27 cellular contexts compared by ENCODE assay signal in genomic region chr1:231045318-231045717, GRCh38. TPM values are rescaled to one million over a fixed set of nuclear protein-coding genes. Genes with fewer than 3 reads are reported as not detected.
A peak's percentile ranks its signal among the peaks of the same experiment; 100 is the strongest.
DNase-seq lines count a peak whose midpoint lies in the region; ATAC-seq, FAIRE-seq and TF ChIP-seq lines count a peak whose summit lies in the region.
"Had no signal": no experiment of that assay in that cellular context is flagged by ENCODE, and none has a peak within 500 bp of the region (broad histone marks: within the 10 kb centered on the region; RNA-seq: fewer than 3 reads in every experiment).

No MANE protein-coding gene starts in this region.

- peak overlapping the region; percentile 63 for H2AFZ ChIP-seq in K562 (ENCODE audit: low read depth, low read length)

- CTCF ChIA-PET in K562 (lab: Yijun Ruan, JAX; ENCODE audit: low intra/inter-chr PET ratio): no interaction called here

- H3K56ac ChIP-seq in mesendoderm (ENCODE audit: low read length): peak overlapping the region; percentile 15

- H3K27me3 Mint-ChIP-seq in activated T-cell treated with anti-CD3 and anti-CD28 coated beads, Interleukin-2, amount 50 U/mL, for 72 hours (ENCODE audit: low read depth): peaks cover 30% of the 10 kb centered on the region

- H3K18ac ChIP-seq in mesendoderm (ENCODE audit: low read length): no peak overlapping the region

- peaks cover 13% of the 10 kb centered on the region for H3K4me1 Mint-ChIP-seq in activated T-cell treated with anti-CD3 and anti-CD28 coated beads, Interleukin-2, amount 50 U/mL, for 72 hours (ENCODE audit: low read depth)

- H2AK5ac ChIP-seq in mesendoderm (ENCODE audit: low read length): no peak overlapping the region

- no peak for TF ChIP-seq RAD21 in K562 (CRISPR knock-in tag; conservative IDR thresholded peaks at IDR 0.05 in 1 of 2, IDR thresholded peaks at IDR 0.05 in 1 of 2)

- no peak overlapping the region for H4K8ac ChIP-seq in mesendoderm (ENCODE audit: low read depth, low read length)

- H3K9me3 Mint-ChIP-seq in activated T-cell treated with anti-CD3 and anti-CD28 coated beads, Interleukin-2, amount 50 U/mL, for 72 hours: peaks cover 0 to 3% of the 10 kb centered on the region in 2 donors
- H3K9me3 Mint-ChIP-seq: activated T-helper 17 cell treated with anti-CD3 and anti-CD28 coated beads, Interleukin-2, amount 50 U/mL, for 72 hours had no signal

- peak overlapping the region; percentile 80 for H3K27ac ChIP-seq in K562 (ENCODE audit: extremely low read depth, low read depth, low read length)
- H3K27ac ChIP-seq in mesendoderm (ENCODE audit: low read depth, low read length): no peak overlapping the region
- H3K27ac ChIP-seq: BLaER1 treated with 17β-estradiol and CSF1 and Interleukin-3, amounts not matched to agents 10 nM and 100 nM; SJCRH30; upper lobe of right lung had no signal

- peak overlapping the region; percentile 29 for H3K27ac Mint-ChIP-seq in activated T-cell treated with anti-CD3 and anti-CD28 coated beads, Interleukin-2, amount 50 U/mL, for 72 hours
- H3K27ac Mint-ChIP-seq: activated B cell treated with CpG ODN at 0.5 μM for 24 hours; activated naive CD4-positive, alpha-beta T cell treated with anti-CD3 and anti-CD28 coated beads, Interleukin-2, amount 10 ng/mL, durations not matched to agents 7 days and 5 days; activated T-helper 17 cell treated with anti-CD3 and anti-CD28 coated beads, Interleukin-2, amount 50 U/mL, for 72 hours; nephron; stimulated activated memory B cell treated with anti-CD40 and anti-IgM and Interleukin-4, amounts not matched to agents 10 μg/mL and 1 μg/mL and 100 μg/mL, for 72 hours had no signal

- no peak overlapping the region for H2BK120ac ChIP-seq in mesendoderm (ENCODE audit: low read depth, low read length)

- no peak for FAIRE-seq in K562 (lab: Jason Lieb, UNC)

- no peaks in the 10 kb centered on the region for H3K36me3 ChIP-seq in K562 (ENCODE audit: control insufficient read depth, insufficient read depth, low read length)
- no peaks in the 10 kb centered on the region for H3K36me3 ChIP-seq in mesendoderm (ENCODE audit: control insufficient read depth, insufficient read depth, low read length)
- H3K36me3 ChIP-seq: BLaER1 treated with 17β-estradiol and CSF1 and Interleukin-3, amounts not matched to agents 10 nM and 100 nM; SJCRH30; upper lobe of right lung had no signal

- no peak overlapping the region for H2BK15ac ChIP-seq in mesendoderm (replicated peaks; ENCODE audit: low read depth)

- TF ChIP-seq CTCF in K562 (IDR thresholded peaks at IDR 0.05 in 2 of 3, conservative IDR thresholded peaks at IDR 0.05 in 1 of 3; ENCODE audit: insufficient read depth in 2 of 3, low read depth in 1 of 3, low read length in 3 of 3): no peak; a peak in 2 of 6 replicates

- H3K4me1 ChIP-seq in K562 (replicated peaks in 1 of 2; ENCODE audit: control insufficient read depth in 2 of 2, insufficient read depth in 2 of 2, low read length in 2 of 2) (peaks cover 14 to 47% of the 10 kb centered on the region in 2 experiments), mesendoderm (ENCODE audit: control insufficient read depth, low read depth, low read length) (no peaks in the 10 kb centered on the region)

- H3K79me1 ChIP-seq in mesendoderm (ENCODE audit: low read length): no peaks in the 10 kb centered on the region

- intact Hi-C loops in K562 (cut with micrococcal nuclease): loop anchor here (2.0 kb wide), 1 partner anchor 67 kb away; the partner anchor contains the start of genes ARV1 and TTC13

- no peak overlapping the region for H3K4me2 ChIP-seq in K562 (ENCODE audit: insufficient read depth, low read length)
- H3K4me2 ChIP-seq in mesendoderm (ENCODE audit: low read length): no peak overlapping the region
- H3K4me2 ChIP-seq: BLaER1 treated with 17β-estradiol and CSF1 and Interleukin-3, amounts not matched to agents 10 nM and 100 nM had no signal

- no peak overlapping the region for H3K23ac ChIP-seq in mesendoderm (ENCODE audit: low read length)

- no peaks in the 10 kb centered on the region for H3K79me2 ChIP-seq in K562 (ENCODE audit: control insufficient read depth, insufficient read depth, low read length)
- H3K79me2 ChIP-seq in mesendoderm (ENCODE audit: control insufficient read depth, insufficient read depth, low read length): no peaks in the 10 kb centered on the region

- DNase-seq in activated T-cell treated with anti-CD3 and anti-CD28 coated beads, Interleukin-2, amount 50 U/mL, for 72 hours: no peak
- DNase-seq in activated T-cell treated with anti-CD3 and anti-CD28 coated beads, Interleukin-2, amount 50 U/mL, for 48 hours: no peak
- DNase-seq in NCI-H146 (lab: John Stamatoyannopoulos, UW) (peak; percentile 53), K562 (ENCODE audit: extremely low read depth in 1 of 4, low spot score in 3 of 4) (no peak), mesendoderm (no peak)
- no peak for DNase-seq in stimulated activated CD4-positive, alpha-beta T cell treated with anti-CD3 and anti-CD28 coated beads, Interleukin-4, amount 100 ng/mL, for 1 hour
- DNase-seq: activated B cell treated with CpG ODN at 0.5 μM for 24 hours; activated CD4-positive, alpha-beta T cell treated with anti-CD3 and anti-CD28 coated beads, Interleukin-2, amount 50 U/mL, for 48 hours; activated CD8-positive, alpha-beta memory T cell treated with anti-CD3 and anti-CD28 coated beads, Interleukin-2, amount 50 U/mL, for 48 hours; activated naive CD4-positive, alpha-beta T cell treated with anti-CD3 and anti-CD28 coated beads, Interleukin-2, amount 10 ng/mL, durations not matched to agents 7 days and 5 days; amygdala; hippocampal formation; left cardiac atrium; NCI-H1092; NCI-H187 treated with DMSO at 0.1 percent for 48 hours; NCI-H2227 treated with DMSO at 0.1 percent for 48 hours; NCI-H748 treated with DMSO at 0.1 percent for 48 hours; RPMI8226; SJCRH30; upper lobe of right lung had no signal

- H3K27me3 ChIP-seq in K562 (ENCODE audit: control insufficient read depth in 2 of 2, insufficient read depth in 2 of 2, low read length in 2 of 2): no peaks in the 10 kb centered on the region
- H3K27me3 ChIP-seq in mesendoderm (ENCODE audit: insufficient read depth, low read length, poor library complexity): peaks cover 6% of the 10 kb centered on the region
- H3K27me3 ChIP-seq: upper lobe of right lung had no signal

- POLR2A ChIA-PET in K562 (lab: Yijun Ruan, JAX): interaction anchor here (1.3 to 2.6 kb wide), 4 partner anchors 8 to 21 kb away, joined by 3 to 16 read pairs (median 12); no protein-coding TSS in a partner anchor

- H3K4me3 ChIP-seq in K562: no peak overlapping the region
- no peak overlapping the region for H3K4me3 ChIP-seq in mesendoderm (ENCODE audit: low read length)
- H3K4me3 ChIP-seq: BLaER1 treated with 17β-estradiol and CSF1 and Interleukin-3, amounts not matched to agents 10 nM and 100 nM; SJCRH30; upper lobe of right lung had no signal

- H2BK5ac ChIP-seq in mesendoderm (ENCODE audit: low read length): no peak overlapping the region

- TF ChIP-seq POLR2A in K562 (conservative IDR thresholded peaks at IDR 0.05): no peak

- ATAC-seq in activated T-cell treated with anti-CD3 and anti-CD28 coated beads, Interleukin-2, amount 50 U/mL, for 72 hours (replicated peaks in 1 of 2): no peak
- ATAC-seq in K562: no peak
- ATAC-seq in HG02623 (IDR thresholded peaks at IDR 0.05; ENCODE audit: unreplicated experiment): no peak
- ATAC-seq in HG03439 (IDR thresholded peaks at IDR 0.05; ENCODE audit: unreplicated experiment): no peak
- ATAC-seq: activated T-helper 17 cell treated with anti-CD3 and anti-CD28 coated beads, Interleukin-2, amount 50 U/mL, for 72 hours; HCT116; left cardiac atrium; stimulated activated memory B cell treated with anti-CD40 and anti-IgM and Interleukin-4, amounts not matched to agents 10 μg/mL and 1 μg/mL and 100 μg/mL, for 72 hours; upper lobe of right lung had no signal

- no peaks in the 10 kb centered on the region for H3K9me1 ChIP-seq in K562 (ENCODE audit: control insufficient read depth, insufficient read depth, low read length)

- no peak for TF ChIP-seq EP300 in K562 (IDR thresholded peaks at IDR 0.05; ENCODE audit: low read length)

- H3K36me3 Mint-ChIP-seq in activated T-cell treated with anti-CD3 and anti-CD28 coated beads, Interleukin-2, amount 50 U/mL, for 72 hours (ENCODE audit: insufficient read depth in 2 of 2): no peaks in the 10 kb centered on the region
- H3K36me3 Mint-ChIP-seq: activated naive CD4-positive, alpha-beta T cell treated with anti-CD3 and anti-CD28 coated beads, Interleukin-2, amount 10 ng/mL, durations not matched to agents 7 days and 5 days; stimulated activated memory B cell treated with anti-CD40 and anti-IgM and Interleukin-4, amounts not matched to agents 10 μg/mL and 1 μg/mL and 100 μg/mL, for 72 hours had no signal

- no peak overlapping the region for H3K9ac ChIP-seq in K562 (ENCODE audit: insufficient read depth in 1 of 2, low read depth in 2 of 2, low read length in 2 of 2)
- H3K9ac ChIP-seq in mesendoderm (ENCODE audit: low read length): no peak overlapping the region
- H3K9ac ChIP-seq: BLaER1 treated with 17β-estradiol and CSF1 and Interleukin-3, amounts not matched to agents 10 nM and 100 nM had no signal

- no peaks in the 10 kb centered on the region for H4K20me1 ChIP-seq in K562 (replicated peaks; ENCODE audit: control insufficient read depth, insufficient read depth, low read length)
- H4K20me1 ChIP-seq: BLaER1 treated with 17β-estradiol and CSF1 and Interleukin-3, amounts not matched to agents 10 nM and 100 nM had no signal

- no peak overlapping the region for H4K5ac ChIP-seq in mesendoderm (ENCODE audit: low read length)

- in situ Hi-C loops in K562 (cut with MboI): no loop called here

- H3K4ac ChIP-seq in mesendoderm (ENCODE audit: low read depth, low read length): no peak overlapping the region

- H3K4me3 Mint-ChIP-seq in activated T-cell treated with anti-CD3 and anti-CD28 coated beads, Interleukin-2, amount 50 U/mL, for 72 hours: no peak overlapping the region
- H3K4me3 Mint-ChIP-seq: activated B cell treated with CpG ODN at 0.5 μM for 24 hours; activated naive CD4-positive, alpha-beta T cell treated with anti-CD3 and anti-CD28 coated beads, Interleukin-2, amount 10 ng/mL, durations not matched to agents 7 days and 5 days; activated T-helper 17 cell treated with anti-CD3 and anti-CD28 coated beads, Interleukin-2, amount 50 U/mL, for 72 hours; nephron; stimulated activated memory B cell treated with anti-CD40 and anti-IgM and Interleukin-4, amounts not matched to agents 10 μg/mL and 1 μg/mL and 100 μg/mL, for 72 hours had no signal

- BruUV-seq in K562 (replicated peaks; lab: Mats Ljungman, UMichigan): no TSS peak

- peaks cover 15% of the 10 kb centered on the region for H3K9me3 ChIP-seq in K562 (replicated peaks; ENCODE audit: control insufficient read depth, insufficient read depth, low read depth, low read length)
- H3K9me3 ChIP-seq: upper lobe of right lung had no signal

RNA-seq across cellular contexts. Expression of gene FAM89A, which starts 5.3 kb away (rescaled TPM):
- total RNA-seq in activated T-cell treated with anti-CD3 and anti-CD28 coated beads, Interleukin-2, amount 50 U/mL, for 72 hours: 10 to 100 TPM; 17.1 to 17.4 TPM
- 18.2 and 25.0 TPM in 2 replicates for total RNA-seq in K562 (2011; cell fraction: chromatin; rRNA removed; ENCODE audit: low replicate concordance)
- total RNA-seq in K562 (2011; cell fraction: nucleolus; rRNA removed): 12.5 and 13.6 TPM in 2 replicates
- 18.5 and 25.7 TPM in 2 replicates for total RNA-seq in K562 (2011; cell fraction: nucleoplasm; rRNA removed)
- 66.2 TPM in 2 replicates for total RNA-seq in K562 (2014; rRNA removed)
- 43.3 and 43.5 TPM in 2 replicates for total RNA-seq in K562 (2014; rRNA removed; fragmentation: Illumina TruSeq; extraction: Trizol)
- total RNA-seq in K562 (2015; rRNA removed; fragmentation: Illumina TruSeq; extraction: Trizol): 25.1 and 29.3 TPM in 2 replicates
- 56.5 and 56.9 TPM in 2 replicates for total RNA-seq in K562 (2021)
- polyA plus RNA-seq in K562 (2011; rRNA removed): 25.6 and 45.4 TPM in 2 replicates
- polyA plus RNA-seq in K562 (2011; cell fraction: cytosol; rRNA removed): 26.9 and 37.2 TPM in 2 replicates
- polyA plus RNA-seq in K562 (2011; cell fraction: nucleus; rRNA removed): 11.3 and 14.9 TPM in 2 replicates
- 41.1 and 110 TPM in 2 replicates for polyA plus RNA-seq in K562 (2012)
- 41.0 and 42.1 TPM in 2 replicates for polyA plus RNA-seq in K562 (2014; fragmentation: Illumina TruSeq; extraction: Trizol)
- polyA plus RNA-seq in K562 (2014; fragmentation: Nextera tagmentation; extraction: Ambion mirVana): 10 to 100 TPM in 1 of 2 experiments, 1 to 10 TPM in 1; 8.7 to 13.3 TPM
- polyA plus RNA-seq in K562 (2014; rRNA removed): 54.5 and 56.0 TPM in 2 replicates
- polyA minus RNA-seq in K562 (2011; rRNA and poly(A)+ RNA removed): 21.1 and 30.9 TPM in 2 replicates
- polyA minus RNA-seq in K562 (2011; cell fraction: cytosol; rRNA and poly(A)+ RNA removed): 6.7 and 15.0 TPM in 2 replicates
- polyA minus RNA-seq in K562 (2011; cell fraction: nucleus; rRNA and poly(A)+ RNA removed): 8.4 and 9.6 TPM in 2 replicates
- polyA plus RNA-seq in mesendoderm (2013, experiment 1 of 2): 7.8 TPM
- polyA plus RNA-seq in mesendoderm (2013, experiment 2 of 2): 7.2 TPM
